In genomic region chr18:62737474-62737873, GRCh38 we compare ENCODE assay signal across 1 cellular context.
A peak's percentile ranks its signal among the peaks of the same experiment; 100 is the strongest.
TF ChIP-seq lines count a peak whose summit lies in the region.

No MANE protein-coding gene starts in this region.

TF ChIP-seq in H1, 55 proteins besides CTCF, POLR2A, EP300 and RAD21:
- TF ChIP-seq, protein P1, sequence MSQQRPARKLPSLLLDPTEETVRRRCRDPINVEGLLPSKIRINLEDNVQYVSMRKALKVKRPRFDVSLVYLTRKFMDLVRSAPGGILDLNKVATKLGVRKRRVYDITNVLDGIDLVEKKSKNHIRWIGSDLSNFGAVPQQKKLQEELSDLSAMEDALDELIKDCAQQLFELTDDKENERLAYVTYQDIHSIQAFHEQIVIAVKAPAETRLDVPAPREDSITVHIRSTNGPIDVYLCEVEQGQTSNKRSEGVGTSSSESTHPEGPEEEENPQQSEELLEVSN (IDR thresholded peaks at IDR 0.05): 0 out of 2 replicates have a peak, but pooled peaks have one; percentile 16
- peak; percentile 94 for TF ChIP-seq TEAD4 (IDR thresholded peaks at IDR 0.05; ENCODE audit: low read depth, low read length)
- peak; percentile 50; the same call in 1 of the 2 replicates for TF ChIP-seq MAX (IDR thresholded peaks at IDR 0.05)
- 0 out of 4 replicates have a peak, but pooled peaks of 1 of the 2 experiments have one; percentile 20 for TF ChIP-seq HDAC2 (IDR thresholded peaks at IDR 0.05; ENCODE audit: borderline replicate concordance in 1 of 2, low read depth in 2 of 2, low read length in 2 of 2)
- no peak for TF ChIP-seq JUND (IDR thresholded peaks at IDR 0.05; ENCODE audit: low read length)
- TF ChIP-seq CBX5 (IDR thresholded peaks at IDR 0.05; ENCODE audit: low read depth, low read length): no peak
TF ChIP-seq in H1: peak in this region for 4.
